Comparison of ENCODE assay signal across 17 cellular contexts in the genomic region with DNA sequence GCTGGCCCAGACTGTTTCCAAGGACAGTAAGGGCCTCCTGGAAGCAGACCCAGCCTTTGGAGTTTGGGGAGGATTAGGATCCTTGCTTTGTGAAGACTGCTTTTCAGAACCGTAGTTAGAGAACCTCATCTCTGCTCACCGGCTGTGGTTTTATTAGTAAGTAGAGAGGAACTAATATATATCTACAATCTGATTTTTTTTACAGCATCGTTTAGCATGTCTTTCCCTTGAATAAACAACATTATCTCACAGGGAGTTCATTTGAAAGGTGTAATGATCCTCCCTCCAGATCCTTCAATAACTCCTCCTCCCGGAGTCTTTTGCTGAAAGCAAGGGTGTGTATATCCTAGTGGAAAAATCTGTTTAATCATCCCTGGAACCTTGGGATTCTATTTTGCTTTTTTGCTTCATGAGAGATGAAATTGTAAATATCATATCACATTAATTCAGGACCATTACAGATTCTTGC.
DNase-seq lines count a peak whose midpoint lies in the region; ATAC-seq and TF ChIP-seq lines count a peak whose summit lies in the region.
"Had no signal": no experiment of that assay in that cellular context is flagged by ENCODE, and none has a peak within 500 bp of the region (broad histone marks: within the 10 kb centered on the region; RNA-seq: fewer than 3 reads in every experiment).

No MANE protein-coding gene starts in this region.

- H3K36me3 ChIP-seq in neural progenitor cell (no peaks in the 10 kb centered on the region), tibial nerve (no peaks in the 10 kb centered on the region), lower lobe of right lung (no peaks in the 10 kb centered on the region)
- H3K36me3 ChIP-seq: neutrophil, stomach had no signal

- peaks cover 14% of the 10 kb centered on the region for H3K27me3 Mint-ChIP-seq in neural progenitor cell (ENCODE audit: insufficient read depth, low read depth)
- H3K27me3 Mint-ChIP-seq: CD4-positive, CD25-positive, alpha-beta regulatory T cell had no signal

- POLR2A ChIA-PET in RWPE1 (lab: Yijun Ruan, JAX; ENCODE audit: low non-redundant PET): interaction anchor here (0.5 kb wide), 1 partner anchor 15 kb away, joined by 3 read pairs; no protein-coding TSS in a partner anchor

- intact Hi-C loops in lower lobe of right lung (cut with DNase I): no loop called here
- intact Hi-C loops in sciatic nerve (cut with DNase I): no loop called here

- peaks cover 82% of the 10 kb centered on the region for H3K79me2 ChIP-seq in neural progenitor cell (ENCODE audit: low read depth)

- ATAC-seq in lower lobe of right lung (no peak), sciatic nerve (no peak)
- ATAC-seq: activated CD8-positive, alpha-beta memory T cell treated with anti-CD3 and anti-CD28 coated beads, Interleukin-2, amount 10 ng/mL, durations not matched to agents 7 days and 5 days had no signal

- peaks cover 80% of the 10 kb centered on the region for H3K4me1 Mint-ChIP-seq in neural progenitor cell
- H3K4me1 Mint-ChIP-seq: activated CD8-positive, alpha-beta memory T cell treated with anti-CD3 and anti-CD28 coated beads, Interleukin-2, amount 10 ng/mL, durations not matched to agents 7 days and 5 days; CD4-positive, CD25-positive, alpha-beta regulatory T cell had no signal

- no peak overlapping the region for H3K27ac Mint-ChIP-seq in neural progenitor cell
- H3K27ac Mint-ChIP-seq: activated CD8-positive, alpha-beta memory T cell treated with anti-CD3 and anti-CD28 coated beads, Interleukin-2, amount 10 ng/mL, durations not matched to agents 7 days and 5 days; CD4-positive, CD25-positive, alpha-beta regulatory T cell had no signal

- peak overlapping the region; percentile 73 for H3K4me2 ChIP-seq in neural progenitor cell

- CTCF ChIA-PET in RWPE1 (lab: Yijun Ruan, JAX): no interaction called here

- no peak for TF ChIP-seq POLR2A in tibial nerve (IDR thresholded peaks at IDR 0.05)

- H3K4me1 ChIP-seq in neural progenitor cell (peaks cover 76% of the 10 kb centered on the region), tibial nerve (peaks cover 0 to 8% (median 1%) of the 10 kb centered on the region in 4 donors), lower lobe of right lung (no peaks in the 10 kb centered on the region)

- H3K4me3 Mint-ChIP-seq in neural progenitor cell: peak overlapping the region; percentile 71
- H3K4me3 Mint-ChIP-seq: activated CD8-positive, alpha-beta memory T cell treated with anti-CD3 and anti-CD28 coated beads, Interleukin-2, amount 10 ng/mL, durations not matched to agents 7 days and 5 days; CD4-positive, CD25-positive, alpha-beta regulatory T cell had no signal

- no peak overlapping the region for H2AFZ ChIP-seq in neural progenitor cell (replicated peaks)

- DNase-seq in DMS53 (lab: John Stamatoyannopoulos, UW) (peak; percentile 77), DMS53 treated with DMSO at 0.1 percent for 48 hours (lab: John Stamatoyannopoulos, UW; ENCODE audit: unreplicated experiment) (no peak), RWPE1 (ENCODE audit: low spot score) (no peak), fibroblast of villous mesenchyme (ENCODE audit: low read depth) (peak; percentile 18), neural progenitor cell (ENCODE audit: low spot score) (no peak), tibial nerve (ENCODE audit: low spot score in 2 of 2) (no peak), lower lobe of right lung (no peak), sciatic nerve (ENCODE audit: low spot score) (no peak)
- DNase-seq: activated CD8-positive, alpha-beta memory T cell treated with anti-CD3 and anti-CD28 coated beads, Interleukin-2, amount 10 ng/mL, durations not matched to agents 7 days and 5 days; activated naive CD4-positive, alpha-beta T cell treated with Interleukin-2 at 50 U/mL for 16 hours; CD4-positive, CD25-positive, alpha-beta regulatory T cell; central memory CD4-positive, alpha-beta T cell; erythroblast; NCI-H1694 treated with DMSO at 0.1 percent for 48 hours had no signal

- TF ChIP-seq CTCF in RWPE1 (conservative IDR thresholded peaks at IDR 0.05; ENCODE audit: low read depth): no peak
- no peak for TF ChIP-seq CTCF in fibroblast of villous mesenchyme (IDR thresholded peaks at IDR 0.05; ENCODE audit: insufficient read depth, low read depth, low read length)
- no peak for TF ChIP-seq CTCF in neural progenitor cell (IDR thresholded peaks at IDR 0.05)
- TF ChIP-seq CTCF in tibial nerve (IDR thresholded peaks at IDR 0.05): no peak
- no peak for TF ChIP-seq CTCF in lower lobe of right lung (IDR thresholded peaks at IDR 0.05)

- no peak overlapping the region for H3K4me3 ChIP-seq in fibroblast of villous mesenchyme (ENCODE audit: low read depth, low read length)
- peak overlapping the region; percentile 32 for H3K4me3 ChIP-seq in neural progenitor cell
- no peak overlapping the region for H3K4me3 ChIP-seq in tibial nerve
- H3K4me3 ChIP-seq in lower lobe of right lung: no peak overlapping the region
- H3K4me3 ChIP-seq: SK-N-MC, stomach had no signal

- peaks cover 63% of the 10 kb centered on the region for H4K20me1 ChIP-seq in neural progenitor cell (ENCODE audit: low read depth)

- H3K9ac ChIP-seq in neural progenitor cell: no peak overlapping the region

- H3K9me3 ChIP-seq in neural progenitor cell (ENCODE audit: low read depth): no peaks in the 10 kb centered on the region
- H3K9me3 ChIP-seq in tibial nerve: no peaks in the 10 kb centered on the region
- H3K9me3 ChIP-seq in lower lobe of right lung: no peaks in the 10 kb centered on the region
- H3K9me3 ChIP-seq: neutrophil, stomach had no signal

- WGBS in tibial nerve, 2 donors: 56 to 62% methylated on average over 4 of the region's 4 CpGs

- peak overlapping the region; percentile 86 for H3K27ac ChIP-seq in RWPE1
- peak overlapping the region; percentile 26 for H3K27ac ChIP-seq in neural progenitor cell
- no peak overlapping the region for H3K27ac ChIP-seq in tibial nerve
- no peak overlapping the region for H3K27ac ChIP-seq in lower lobe of right lung
- H3K27ac ChIP-seq: neutrophil, SK-N-MC, stomach had no signal

- TF ChIP-seq EP300 in tibial nerve (IDR thresholded peaks at IDR 0.05): no peak

- no peaks in the 10 kb centered on the region for H3K9me3 Mint-ChIP-seq in neural progenitor cell

- H3K27me3 ChIP-seq in neural progenitor cell (no peaks in the 10 kb centered on the region), tibial nerve (no peaks in the 10 kb centered on the region), lower lobe of right lung (ENCODE audit: low read depth) (no peaks in the 10 kb centered on the region)
- H3K27me3 ChIP-seq: neutrophil, stomach had no signal

- H3F3A ChIP-seq in neural progenitor cell (ENCODE audit: low read depth): peaks cover 58% of the 10 kb centered on the region

- no peaks in the 10 kb centered on the region for H3K36me3 Mint-ChIP-seq in neural progenitor cell
- H3K36me3 Mint-ChIP-seq: activated CD8-positive, alpha-beta memory T cell treated with anti-CD3 and anti-CD28 coated beads, Interleukin-2, amount 10 ng/mL, durations not matched to agents 7 days and 5 days; CD4-positive, CD25-positive, alpha-beta regulatory T cell had no signal

Comparison
In these comparisons a context has a peak if more than half of its experiments do, and no peak if none do; other contexts are left out.
1. DNase-seq: peak in DMS53 (single experiment) and fibroblast of villous mesenchyme (single experiment); none in DMS53 treated with DMSO at 0.1 percent for 48 hours (single experiment), RWPE1 (single experiment), neural progenitor cell (single experiment), tibial nerve (0 of 2), lower lobe of right lung (single experiment) and sciatic nerve (single experiment).
2. H3K27ac ChIP-seq: peak in RWPE1 (single experiment) and neural progenitor cell (single experiment); none in tibial nerve (0 of 4) and lower lobe of right lung (single experiment).